ENCODE assay signal across 10 cellular contexts in genomic region chr18:61896767-61897166, GRCh38. TPM values are rescaled to one million over a fixed set of nuclear protein-coding genes. Genes with fewer than 3 reads are reported as not detected.
DNase-seq lines count a peak whose midpoint lies in the region; ATAC-seq and TF ChIP-seq lines count a peak whose summit lies in the region.
"Had no signal": no experiment of that assay in that cellular context is flagged by ENCODE, and none has a peak within 500 bp of the region (broad histone marks: within the 10 kb centered on the region; RNA-seq: fewer than 3 reads in every experiment).

No MANE protein-coding gene starts in this region.

- H2AFZ ChIP-seq in MM.1S (ENCODE audit: low read length), result no peak overlapping the region

- no peak overlapping the region for H3K9ac ChIP-seq in MM.1S (ENCODE audit: low read length)

- H3K79me2 ChIP-seq in MM.1S (ENCODE audit: low read length), result no peaks in the 10 kb centered on the region

- peak; percentile 90 for DNase-seq in DMS 273 treated with DMSO at 0.1 percent for 48 hours (lab: John Stamatoyannopoulos, UW)
- peak; percentile 60 for DNase-seq in WERI-Rb-1
- peak; percentile 76 for DNase-seq in fibroblast of mammary gland (ENCODE audit: low read depth)
- DNase-seq in nephron progenitor cell, result no peak
- DNase-seq in left lung, result no peak
- DNase-seq in MM.1S, result no peak
- no peak for DNase-seq in inferior parietal cortex (ENCODE audit: extremely low spot score)
- DNase-seq in GM13977 (ENCODE audit: low spot score), result no peak
- DNase-seq: erythroblast, T-helper 17 cell had no signal

- ATAC-seq in left lung, result no peak
- ATAC-seq: T-helper 17 cell had no signal

- intact Hi-C loops in left lung (cut with DNase I), result loop anchor here in 1 of 2 donors (10.0 kb wide), 2 partner anchors 152 to 272 kb away; no protein-coding TSS in a partner anchor

- no peak for TF ChIP-seq CTCF in WERI-Rb-1 (IDR thresholded peaks at IDR 0.05; ENCODE audit: low read depth, low read length)
- TF ChIP-seq CTCF in fibroblast of mammary gland (conservative IDR thresholded peaks at IDR 0.05; ENCODE audit: control insufficient read depth, insufficient read depth, low read depth, low read length), result no peak
- no peak for TF ChIP-seq CTCF in nephron progenitor cell (IDR thresholded peaks at IDR 0.05)
- TF ChIP-seq CTCF in left lung (IDR thresholded peaks at IDR 0.05), result no peak
- no peak for TF ChIP-seq CTCF in MM.1S (IDR thresholded peaks at IDR 0.05; ENCODE audit: low read length)
- no peak for TF ChIP-seq CTCF in GM13977 (IDR thresholded peaks at IDR 0.05; ENCODE audit: extremely low read depth, insufficient read depth, missing control alignments)

- H3K27ac ChIP-seq in WERI-Rb-1 (no peak overlapping the region), left lung (no peak overlapping the region), MM.1S (ENCODE audit: low read length) (no peak overlapping the region)

- peaks cover 48% of the 10 kb centered on the region for H3K4me1 Mint-ChIP-seq in nephron progenitor cell

- H3K36me3 ChIP-seq in WERI-Rb-1 (peaks cover 3% of the 10 kb centered on the region; the same call in 1 of the 2 replicates), left lung (no peaks in the 10 kb centered on the region), MM.1S (replicated peaks; ENCODE audit: insufficient read depth, low read length) (no peaks in the 10 kb centered on the region)

- H3K27me3 Mint-ChIP-seq in nephron progenitor cell (ENCODE audit: low read depth, poor library complexity), result peaks cover 33% of the 10 kb centered on the region

- no peak overlapping the region for H3K4me2 ChIP-seq in MM.1S (ENCODE audit: low read depth, low read length)

- peak overlapping the region; percentile 33 for H3K27ac Mint-ChIP-seq in nephron progenitor cell
- H3K27ac Mint-ChIP-seq: T-helper 17 cell had no signal

- no peaks in the 10 kb centered on the region for H3K9me2 ChIP-seq in MM.1S (replicated peaks; ENCODE audit: insufficient read depth, low read length)

- H3K9me3 Mint-ChIP-seq in nephron progenitor cell, result peaks cover 11% of the 10 kb centered on the region

- H3F3A ChIP-seq in MM.1S (ENCODE audit: insufficient read depth, low read length), result no peaks in the 10 kb centered on the region

- no peaks in the 10 kb centered on the region for H3K27me3 ChIP-seq in WERI-Rb-1 (ENCODE audit: insufficient read depth, low read depth, severe bottlenecking)
- H3K27me3 ChIP-seq in left lung, result peaks cover 0 to 58% of the 10 kb centered on the region in 2 donors
- peaks cover 5% of the 10 kb centered on the region; the same call in 1 of the 2 replicates for H3K27me3 ChIP-seq in MM.1S (replicated peaks; ENCODE audit: insufficient read depth, low read length)

- H3K9me3 ChIP-seq in WERI-Rb-1 (ENCODE audit: severe bottlenecking), result no peaks in the 10 kb centered on the region
- H3K9me3 ChIP-seq in left lung, result no peaks in the 10 kb centered on the region
- H3K9me3 ChIP-seq in MM.1S (replicated peaks; ENCODE audit: insufficient read depth, low read length), result no peaks in the 10 kb centered on the region

- H3K4me3 ChIP-seq in WERI-Rb-1 (ENCODE audit: low read depth, low read length) (no peak overlapping the region), fibroblast of mammary gland (ENCODE audit: control insufficient read depth, low read depth, low read length) (no peak overlapping the region), left lung (no peak overlapping the region), MM.1S (ENCODE audit: low read length) (no peak overlapping the region)

- H3K36me3 Mint-ChIP-seq in nephron progenitor cell (ENCODE audit: low read depth), result no peaks in the 10 kb centered on the region

- in situ Hi-C loops in GM13977 (cut with MboI; ENCODE audit: low pct_unique_long_range_greater_than_20kb, low sequenced_read_pairs, unreplicated experiment), result no loop called here

- peaks cover 8 to 26% of the 10 kb centered on the region in 2 donors for H3K4me1 ChIP-seq in left lung
- 0 out of 2 replicates have a peak, but pooled peaks cover 3% of the 10 kb centered on the region for H3K4me1 ChIP-seq in MM.1S (ENCODE audit: low read length)

- H3K4me3 Mint-ChIP-seq in nephron progenitor cell, result no peak overlapping the region
- H3K4me3 Mint-ChIP-seq: T-helper 17 cell had no signal

- H4K20me1 ChIP-seq in MM.1S (ENCODE audit: insufficient read depth, low read length), result no peaks in the 10 kb centered on the region

RNA-seq across cellular contexts. Expression of gene RNF152, which starts 4.0 kb away (rescaled TPM):
- total RNA-seq in left lung, result 10 to 100 TPM; 11.0 to 15.5 TPM

Comparison
In these comparisons a context has a peak if more than half of its experiments do, and no peak if none do; other contexts are left out.
1. DNase-seq: peak in DMS 273 treated with DMSO at 0.1 percent for 48 hours (single experiment), WERI-Rb-1 (single experiment) and fibroblast of mammary gland (single experiment); none in nephron progenitor cell (single experiment), left lung (0 of 2), MM.1S (single experiment), inferior parietal cortex (single experiment) and GM13977 (single experiment).